ENCODE assay signal across 22 cellular contexts in genomic region chr6:110173506-110174132, GRCh38. TPM values are rescaled to one million over a fixed set of nuclear protein-coding genes. Genes with fewer than 3 reads are reported as not detected.
DNase-seq lines count a peak whose midpoint lies in the region; ATAC-seq and TF ChIP-seq lines count a peak whose summit lies in the region.
"Had no signal": no experiment of that assay in that cellular context is flagged by ENCODE, and none has a peak within 500 bp of the region (broad histone marks: within the 10 kb centered on the region; RNA-seq: fewer than 3 reads in every experiment).

No MANE protein-coding gene starts in this region.

- H3K27ac ChIP-seq in angular gyrus (ENCODE audit: low read depth, low read length) = peak overlapping the region; percentile 11
- H3K27ac ChIP-seq: body of pancreas, C4-2B, colonic mucosa, hepatocyte, vagina had no signal

- H3K27me3 ChIP-seq in BE2C = no peaks in the 10 kb centered on the region
- H3K27me3 ChIP-seq: body of pancreas, colonic mucosa, hepatocyte, vagina had no signal

- H3K9me3 ChIP-seq in BE2C = no peaks in the 10 kb centered on the region
- H3K9me3 ChIP-seq: body of pancreas, colonic mucosa, vagina had no signal

- DNase-seq in BE2C (no peak), NCI-H82 (lab: John Stamatoyannopoulos, UW) (peak; percentile 93), medulla oblongata (ENCODE audit: extremely low spot score) (peak; percentile 35), KG1 (lab: John Stamatoyannopoulos, UW) (no peak)
- DNase-seq in activated CD8-positive, alpha-beta memory T cell treated with anti-CD3 and anti-CD28 coated beads for 24 hours = no peak
- DNase-seq: activated CD4-positive, alpha-beta memory T cell treated with anti-CD3 and anti-CD28 coated beads, Interleukin-2, amount 10 ng/mL, durations not matched to agents 7 days and 5 days; activated CD4-positive, CD25-positive, alpha-beta regulatory T cell; activated naive CD4-positive, alpha-beta T cell treated with anti-CD3 and anti-CD28 coated beads, Interleukin-2, amount 10 ng/mL, durations not matched to agents 7 days and 5 days; activated T-cell treated with anti-CD3 and anti-CD28 coated beads, Interleukin-2, amount 50 U/mL, for 1 hour; body of pancreas; colonic mucosa; mesenchymal stem cell; NCI-H1092; NCI-H2081; NCI-H510A; stimulated activated CD4-positive, alpha-beta T cell treated with anti-CD3 and anti-CD28 coated beads, Interleukin-4, amount 100 ng/mL, for 1 hour had no signal

- H3K36me3 ChIP-seq in BE2C = no peaks in the 10 kb centered on the region
- H3K36me3 ChIP-seq: colonic mucosa, vagina had no signal

- no peak for ATAC-seq in GM21515 (IDR thresholded peaks at IDR 0.05; ENCODE audit: unreplicated experiment)
- no peak for ATAC-seq in GM19023 (IDR thresholded peaks at IDR 0.05; ENCODE audit: unreplicated experiment)
- ATAC-seq: body of pancreas had no signal

- H3K4me1 ChIP-seq in BE2C = peaks cover 16% of the 10 kb centered on the region
- H3K4me1 ChIP-seq: body of pancreas, colonic mucosa, vagina had no signal

- 0 out of 2 replicates have a peak overlapping the region, but pooled peaks have one; percentile 5 for H3K4me3 ChIP-seq in BE2C (ENCODE audit: low read depth, low read length)
- H3K4me3 ChIP-seq: body of pancreas, colonic mucosa, hepatocyte, vagina had no signal

- TF ChIP-seq CTCF in BE2C (IDR thresholded peaks at IDR 0.05; ENCODE audit: low read depth, low read length) = no peak

RNA-seq across cellular contexts. Expression of gene WASF1, which starts 5.9 kb away (rescaled TPM):
- polyA plus RNA-seq in BE2C (2012; ENCODE audit: insufficient read depth, insufficient read length, low read depth) = 52.1 TPM

RNA-seq across cellular contexts. Expression of gene CDC40, which starts 6.6 kb away (rescaled TPM):
- 20.1 TPM for polyA plus RNA-seq in BE2C (2012; ENCODE audit: insufficient read depth, insufficient read length, low read depth)

Comparison
In these comparisons a context has a peak if more than half of its experiments do, and no peak if none do; other contexts are left out.
1. DNase-seq: peak in NCI-H82 (single experiment) and medulla oblongata (single experiment); none in BE2C (single experiment), KG1 (single experiment) and activated CD8-positive, alpha-beta memory T cell treated with anti-CD3 and anti-CD28 coated beads for 24 hours (single experiment).